In genomic region chr7:129781856-129782256, GRCh38 we compare ENCODE assay signal across 1 cellular context.
TF ChIP-seq lines count a peak whose summit lies in the region.

No MANE protein-coding gene starts in this region.

TF ChIP-seq in HepG2, 621 proteins besides CTCF, POLR2A, EP300 and RAD21 (continued from another document):
- TF ChIP-seq PATZ1 (CRISPR knock-in tag; IDR thresholded peaks at IDR 0.05) (peak; percentile 29; the same call in 1 of the 2 replicates), ZNF777 (CRISPR knock-in tag; IDR thresholded peaks at IDR 0.05) (peak; percentile 73), SSRP1 (CRISPR knock-in tag; IDR thresholded peaks at IDR 0.05) (no peak), DPF2 (CRISPR knock-in tag; IDR thresholded peaks at IDR 0.05; ENCODE audit: borderline replicate concordance, low read depth) (no peak), ZNF263 (CRISPR knock-in tag; IDR thresholded peaks at IDR 0.05) (no peak), ZNF605 (CRISPR knock-in tag; IDR thresholded peaks at IDR 0.05) (no peak), JUND (CRISPR knock-in tag; IDR thresholded peaks at IDR 0.05) (no peak), EZH2 (conservative IDR thresholded peaks at IDR 0.05; ENCODE audit: low read depth, low read length) (0 out of 2 replicates have a peak, but pooled peaks have one; percentile 7), ZXDC (CRISPR knock-in tag; IDR thresholded peaks at IDR 0.05) (no peak), TRIM22 (IDR thresholded peaks at IDR 0.05) (no peak), ATF6 (CRISPR knock-in tag; conservative IDR thresholded peaks at IDR 0.05) (no peak), TMF1 (CRISPR knock-in tag; IDR thresholded peaks at IDR 0.05; ENCODE audit: low read depth) (no peak), ZBTB40 (IDR thresholded peaks at IDR 0.05) (no peak), ZBTB40 (CRISPR knock-in tag; IDR thresholded peaks at IDR 0.05) (no peak)
